ENCODE assay signal across 25 cellular contexts in genomic region chr7:71312755-71313490, GRCh38.
DNase-seq lines count a peak whose midpoint lies in the region; ATAC-seq, FAIRE-seq and TF ChIP-seq lines count a peak whose summit lies in the region.
"Had no signal": no experiment of that assay in that cellular context is flagged by ENCODE, and none has a peak within 500 bp of the region (broad histone marks: within the 10 kb centered on the region; RNA-seq: fewer than 3 reads in every experiment).

No MANE protein-coding gene starts in this region.

- TF ChIP-seq POLR2A in A549 (IDR thresholded peaks at IDR 0.05; ENCODE audit: low read length), result no peak

- H3K4me1 ChIP-seq in A549, result no peaks in the 10 kb centered on the region
- peaks cover 23% of the 10 kb centered on the region for H3K4me1 ChIP-seq in HUES64 (ENCODE audit: insufficient read depth, low read length)
- H3K4me1 ChIP-seq in ectodermal cell (ENCODE audit: control insufficient read depth, insufficient read depth, low read length), result peaks cover 15% of the 10 kb centered on the region
- peaks cover 12% of the 10 kb centered on the region for H3K4me1 ChIP-seq in iPS-18a (ENCODE audit: control insufficient read depth, low read depth, low read length)

- POLR2A ChIA-PET in A549 (lab: Yijun Ruan, JAX), result no interaction called here

- CTCF ChIA-PET in A549 (lab: Yijun Ruan, JAX), result interaction anchor here (0.6 kb wide), 1 partner anchor 201 kb away, joined by 3 read pairs; no protein-coding TSS in a partner anchor

- H3K9ac ChIP-seq in HUES64 (ENCODE audit: low read depth, low read length) (peak overlapping the region; percentile 5; the same call in 1 of the 2 replicates), iPS-18a (ENCODE audit: low read length) (peak overlapping the region; percentile 5)

- no peak for FAIRE-seq in A549 (lab: Jason Lieb, UNC)
- FAIRE-seq: GM12892, GM19239, H54 had no signal

- H3K4me3 ChIP-seq in A549 (no peak overlapping the region), HUES64 (ENCODE audit: low read length) (no peak overlapping the region), ectodermal cell (ENCODE audit: insufficient read depth, low read depth, low read length) (no peak overlapping the region), iPS-18a (ENCODE audit: low read length) (no peak overlapping the region)

- H3K27me3 ChIP-seq in HUES64 (ENCODE audit: insufficient read depth, low read length), result no peaks in the 10 kb centered on the region
- no peaks in the 10 kb centered on the region for H3K27me3 ChIP-seq in ectodermal cell (ENCODE audit: control insufficient read depth, insufficient read depth, low read length, poor library complexity, severe bottlenecking)
- no peaks in the 10 kb centered on the region for H3K27me3 ChIP-seq in iPS-18a (ENCODE audit: control insufficient read depth, insufficient read depth, low read length)

- H3K9me3 ChIP-seq in A549 (no peaks in the 10 kb centered on the region), HUES64 (ENCODE audit: insufficient read depth, low read depth, low read length) (peaks cover 13% of the 10 kb centered on the region), ectodermal cell (ENCODE audit: control insufficient read depth, low read length) (no peaks in the 10 kb centered on the region), iPS-18a (ENCODE audit: control insufficient read depth, low read depth, low read length) (peaks cover 6% of the 10 kb centered on the region)

- H3K4me2 ChIP-seq in A549, result no peak overlapping the region

- no peak for TF ChIP-seq EP300 in A549 (IDR thresholded peaks at IDR 0.05)

- DNase-seq in A549 (ENCODE audit: low read depth in 1 of 2, low spot score in 1 of 2) (no peak), NCI-H1417 (lab: John Stamatoyannopoulos, UW) (no peak)
- DNase-seq in activated CD4-positive, alpha-beta T cell treated with anti-CD3 and anti-CD28 coated beads for 48 hours, result no peak
- DNase-seq: 8988T, Calu3, DMS153, DND-41, KBM-7, MV-4-11, NCI-H1105 treated with DMSO at 0.1 percent for 48 hours, NCI-H1694 treated with DMSO at 0.1 percent for 48 hours, NCI-H2081, NCI-H226, NCI-H510A, NCI-H69, RPMI8226, SHP77 had no signal

- no peak overlapping the region for H3K27ac ChIP-seq in A549
- peak overlapping the region; percentile 55 for H3K27ac ChIP-seq in HUES64 (ENCODE audit: low read depth, low read length)
- H3K27ac ChIP-seq in ectodermal cell (ENCODE audit: insufficient read depth, low read depth, low read length, poor library complexity, severe bottlenecking), result peak overlapping the region; percentile 72
- peak overlapping the region; percentile 5 for H3K27ac ChIP-seq in iPS-18a (ENCODE audit: low read length)

- ATAC-seq in A549 (no peak), GM18909 (IDR thresholded peaks at IDR 0.05; ENCODE audit: poor library complexity, unreplicated experiment) (no peak), HG02884 (IDR thresholded peaks at IDR 0.05; ENCODE audit: unreplicated experiment) (no peak)

- TF ChIP-seq CTCF in A549 (IDR thresholded peaks at IDR 0.05), result no peak

- WGBS in A549 (ENCODE audit: missing lambda C conversion rate), result 11% methylated on average over 3 of the region's 3 CpGs
- 76% methylated on average over 1 of the region's 3 CpGs for WGBS in HUES64
- WGBS in ectodermal cell, 2 experiments, result 86 to 90% methylated on average over 3 of the region's 3 CpGs

- H3K36me3 ChIP-seq in HUES64 (ENCODE audit: insufficient read depth, low read length) (peaks cover 10% of the 10 kb centered on the region; the same call in 1 of the 2 replicates), ectodermal cell (ENCODE audit: control insufficient read depth, insufficient read depth, low read length) (no peaks in the 10 kb centered on the region), iPS-18a (ENCODE audit: control insufficient read depth, low read depth, low read length) (no peaks in the 10 kb centered on the region)

- TF ChIP-seq RAD21 in A549 (conservative IDR thresholded peaks at IDR 0.05 in 1 of 2, IDR thresholded peaks at IDR 0.05 in 1 of 2), result no peak

TF ChIP-seq in A549, 52 proteins besides CTCF, POLR2A, EP300 and RAD21:
- TF ChIP-seq RNF2 (IDR thresholded peaks at IDR 0.05; ENCODE audit: borderline replicate concordance, low read depth), result no peak
- TF ChIP-seq MAFK (IDR thresholded peaks at IDR 0.05; ENCODE audit: partially characterized antibody), result peak; percentile 35

Comparison
In these comparisons a context has a peak if more than half of its experiments do, and no peak if none do; other contexts are left out.
1. H3K27ac ChIP-seq: peak in HUES64 (single experiment), ectodermal cell (single experiment) and iPS-18a (single experiment); none in A549 (0 of 2).